ENCODE assay signal across 10 cellular contexts in the genomic region with DNA sequence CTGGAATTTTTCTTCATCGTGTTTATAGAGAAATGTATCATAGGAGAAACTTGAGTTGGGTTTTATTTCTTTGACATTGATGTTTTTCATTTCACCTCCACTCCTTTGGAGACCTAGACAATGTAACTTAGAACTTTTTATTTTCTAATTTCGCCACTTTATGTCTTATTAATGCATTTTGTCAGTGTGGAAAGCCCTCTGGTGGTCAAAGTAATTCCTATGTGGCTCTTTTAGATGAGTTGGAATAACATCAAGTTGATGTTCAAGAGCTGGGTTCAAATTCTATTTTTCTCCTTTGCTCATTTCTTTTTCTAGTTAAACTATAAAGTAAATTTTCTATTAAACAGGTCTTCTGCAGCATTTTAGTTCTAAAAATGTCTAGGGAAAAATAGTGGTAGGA.
DNase-seq lines count a peak whose midpoint lies in the region; ATAC-seq, FAIRE-seq and TF ChIP-seq lines count a peak whose summit lies in the region.
"Had no signal": no experiment of that assay in that cellular context is flagged by ENCODE, and none has a peak within 500 bp of the region (broad histone marks: within the 10 kb centered on the region; RNA-seq: fewer than 3 reads in every experiment).

No MANE protein-coding gene starts in this region.

- intact Hi-C loops in CD14-positive monocyte (cut with micrococcal nuclease) (loop anchor here in 1 of 2 donors (10.0 kb wide), 1 partner anchor 505 kb away; a partner anchor contains a TSS), posterior cingulate gyrus (cut with DNase I) (no loop called here)

- no peak for DNase-seq in CD14-positive monocyte (ENCODE audit: low spot score)
- DNase-seq in MM.1S: peak; percentile 24
- DNase-seq in osteocyte (ENCODE audit: extremely low spot score, unreplicated experiment): no peak
- no peak for DNase-seq in posterior cingulate gyrus
- no peak for DNase-seq in stimulated activated naive CD8-positive, alpha-beta T cell treated with anti-CD3 and anti-CD28 coated beads, Interleukin-15, Interleukin-2, amounts not matched to agents 100 U/mL and 50 U/mL, for 24 hours
- DNase-seq in EL: no peak
- DNase-seq in GM12891 (ENCODE audit: insufficient read length, low spot score): no peak
- DNase-seq: amniotic stem cell; stimulated activated naive CD8-positive, alpha-beta T cell treated with anti-CD3 and anti-CD28 coated beads, Interleukin-15, amount 100 ng/mL, for 72 hours had no signal

- H3K4me3 ChIP-seq in MM.1S (ENCODE audit: low read length): no peak overlapping the region

- no peaks in the 10 kb centered on the region for H3K79me2 ChIP-seq in MM.1S (ENCODE audit: low read length)

- no peaks in the 10 kb centered on the region for H3K9me2 ChIP-seq in MM.1S (replicated peaks; ENCODE audit: insufficient read depth, low read length)

- ATAC-seq in stimulated activated naive CD8-positive, alpha-beta T cell treated with anti-CD3 and anti-CD28 coated beads, Interleukin-15, Interleukin-2, amounts not matched to agents 100 U/mL and 50 U/mL, for 24 hours: no peak
- ATAC-seq: stimulated activated naive CD8-positive, alpha-beta T cell treated with anti-CD3 and anti-CD28 coated beads, Interleukin-15, amount 100 ng/mL, for 72 hours had no signal

- H3K27ac ChIP-seq in MM.1S (ENCODE audit: low read length): no peak overlapping the region

- peak; percentile 31 for TF ChIP-seq CTCF in CD14-positive monocyte (IDR thresholded peaks at IDR 0.05)
- TF ChIP-seq CTCF in MM.1S (IDR thresholded peaks at IDR 0.05; ENCODE audit: low read length): peak; percentile 36
- peak; percentile 49 for TF ChIP-seq CTCF in osteocyte (IDR thresholded peaks at IDR 0.05)

- TF ChIP-seq POLR2A in GM12891 (IDR thresholded peaks at IDR 0.05; ENCODE audit: low read depth, low read length): no peak

- no peak overlapping the region for H3K9ac ChIP-seq in MM.1S (ENCODE audit: low read length)

- H3K27me3 Mint-ChIP-seq in CD14-positive monocyte (ENCODE audit: low read depth in 3 of 3) (no peaks in the 10 kb centered on the region), osteocyte (ENCODE audit: unreplicated experiment) (peaks cover 59% of the 10 kb centered on the region)

- H3K4me1 Mint-ChIP-seq in CD14-positive monocyte (peaks cover 5% of the 10 kb centered on the region), osteocyte (ENCODE audit: unreplicated experiment) (no peaks in the 10 kb centered on the region)
- H3K4me1 Mint-ChIP-seq: stimulated activated naive CD8-positive, alpha-beta T cell treated with anti-CD3 and anti-CD28 coated beads, Interleukin-15, amount 100 ng/mL, for 72 hours had no signal

- no peaks in the 10 kb centered on the region for H3F3A ChIP-seq in MM.1S (ENCODE audit: insufficient read depth, low read length)

- H3K9me3 Mint-ChIP-seq in CD14-positive monocyte (no peaks in the 10 kb centered on the region), osteocyte (ENCODE audit: unreplicated experiment) (no peaks in the 10 kb centered on the region)
- H3K9me3 Mint-ChIP-seq: stimulated activated naive CD8-positive, alpha-beta T cell treated with anti-CD3 and anti-CD28 coated beads, Interleukin-15, amount 100 ng/mL, for 72 hours had no signal

- H3K4me2 ChIP-seq in MM.1S (ENCODE audit: low read depth, low read length): no peak overlapping the region

- H3K36me3 Mint-ChIP-seq in CD14-positive monocyte (peaks cover 0 to 3% of the 10 kb centered on the region in 2 donors), osteocyte (ENCODE audit: unreplicated experiment) (no peaks in the 10 kb centered on the region)

- peak; percentile 80 for FAIRE-seq in endometrium (lab: Jason Lieb, UNC)
- FAIRE-seq in GM12891 (lab: Jason Lieb, UNC): no peak

- H3K27ac Mint-ChIP-seq in CD14-positive monocyte (no peak overlapping the region), osteocyte (ENCODE audit: unreplicated experiment) (no peak overlapping the region)

- H3K4me1 ChIP-seq in MM.1S (ENCODE audit: low read length): no peaks in the 10 kb centered on the region

- no peak overlapping the region for H2AFZ ChIP-seq in MM.1S (ENCODE audit: low read length)

- no peaks in the 10 kb centered on the region for H3K9me3 ChIP-seq in MM.1S (replicated peaks; ENCODE audit: insufficient read depth, low read length)

- no peaks in the 10 kb centered on the region for H3K27me3 ChIP-seq in MM.1S (replicated peaks; ENCODE audit: insufficient read depth, low read length)

- no peaks in the 10 kb centered on the region for H3K36me3 ChIP-seq in MM.1S (replicated peaks; ENCODE audit: insufficient read depth, low read length)

- H3K4me3 Mint-ChIP-seq in CD14-positive monocyte: no peak overlapping the region
- H3K4me3 Mint-ChIP-seq in osteocyte (ENCODE audit: unreplicated experiment): no peak overlapping the region
- H3K4me3 Mint-ChIP-seq: stimulated activated naive CD8-positive, alpha-beta T cell treated with anti-CD3 and anti-CD28 coated beads, Interleukin-15, amount 100 ng/mL, for 72 hours had no signal

- H4K20me1 ChIP-seq in MM.1S (ENCODE audit: insufficient read depth, low read length): no peaks in the 10 kb centered on the region

TF ChIP-seq in GM12891, 5 proteins besides CTCF, POLR2A, EP300 and RAD21:
- TF ChIP-seq POLR2AphosphoS5 (IDR thresholded peaks at IDR 0.05; ENCODE audit: low read depth, low read length): no peak
- no peak for TF ChIP-seq TAF1 (IDR thresholded peaks at IDR 0.05; ENCODE audit: low read depth, low read length)
- no peak for TF ChIP-seq POU2F2 (IDR thresholded peaks at IDR 0.05; ENCODE audit: low read depth, low read length)
- no peak for TF ChIP-seq PAX5 (IDR thresholded peaks at IDR 0.05; ENCODE audit: insufficient read depth, low read length, severe bottlenecking)
- TF ChIP-seq SPI1 (IDR thresholded peaks at IDR 0.05; ENCODE audit: low read depth, low read length): no peak
